13 cellular contexts compared by ENCODE assay signal in genomic region chrX:153909024-153909979, GRCh38. TPM values are rescaled to one million over a fixed set of nuclear protein-coding genes. Genes with fewer than 3 reads are reported as not detected.
DNase-seq lines count a peak whose midpoint lies in the region; ATAC-seq and TF ChIP-seq lines count a peak whose summit lies in the region.
"Had no signal": no experiment of that assay in that cellular context is flagged by ENCODE, and none has a peak within 500 bp of the region (broad histone marks: within the 10 kb centered on the region; RNA-seq: fewer than 3 reads in every experiment).

No MANE protein-coding gene starts in this region.

- in situ Hi-C loops in Caki2 (cut with HindIII; ENCODE audit: low pct_unique_long_range_greater_than_20kb, low sequenced_read_pairs): no loop called here

- no peak overlapping the region for H3K4me3 ChIP-seq in esophagus squamous epithelium

- intact Hi-C loops in activated B cell treated with CpG ODN at 0.5 μM for 24 hours (cut with micrococcal nuclease) (no loop called here), esophagus squamous epithelium (cut with DNase I) (no loop called here)

- H3K9me3 ChIP-seq in esophagus squamous epithelium: no peaks in the 10 kb centered on the region

- H3K4me3 Mint-ChIP-seq in activated B cell treated with CpG ODN at 0.5 μM for 24 hours: no peak overlapping the region
- H3K4me3 Mint-ChIP-seq: CD8-positive, alpha-beta T cell had no signal

- POLR2A ChIA-PET in activated B cell treated with CpG ODN at 0.5 μM for 24 hours (lab: Charles Lee): interaction anchor here (1.0 to 1.2 kb wide), 2 partner anchors 14 to 16 kb away, joined by 3 read pairs; no protein-coding TSS in a partner anchor

- CTCF ChIA-PET in activated B cell treated with CpG ODN at 0.5 μM for 24 hours (lab: Charles Lee): no interaction called here

- peaks cover 5% of the 10 kb centered on the region for H3K4me1 Mint-ChIP-seq in activated B cell treated with CpG ODN at 0.5 μM for 24 hours

- no peak overlapping the region for H3K27ac Mint-ChIP-seq in activated B cell treated with CpG ODN at 0.5 μM for 24 hours

- no peak for TF ChIP-seq POLR2A in esophagus squamous epithelium (IDR thresholded peaks at IDR 0.05)

- peak; percentile 63 for DNase-seq in Caki2 (ENCODE audit: low read depth)
- DNase-seq in activated B cell treated with CpG ODN at 0.5 μM for 24 hours: no peak
- no peak for DNase-seq in esophagus squamous epithelium (lab: John Stamatoyannopoulos, UW)
- no peak for DNase-seq in SIG-M5 treated with dmso at 0.1 percent for 504 hours (lab: John Stamatoyannopoulos, UW; ENCODE audit: unreplicated experiment)
- no peak for DNase-seq in RPMI8226
- DNase-seq: activated CD4-positive, alpha-beta T cell treated with anti-CD3 and anti-CD28 coated beads, Interleukin-2, amount 50 U/mL, for 1 hour; CD8-positive, alpha-beta T cell; HCEC 1CT; naive thymus-derived CD8-positive, alpha-beta T cell; NCI-H146 had no signal

- no peaks in the 10 kb centered on the region for H3K9me3 Mint-ChIP-seq in activated B cell treated with CpG ODN at 0.5 μM for 24 hours
- H3K9me3 Mint-ChIP-seq: CD8-positive, alpha-beta T cell had no signal

- no peaks in the 10 kb centered on the region for H3K36me3 ChIP-seq in esophagus squamous epithelium

- ATAC-seq in GM21529 (IDR thresholded peaks at IDR 0.05; ENCODE audit: unreplicated experiment) (peak; percentile 42), activated B cell treated with CpG ODN at 0.5 μM for 24 hours (ENCODE audit: low read depth) (peak; percentile 56)
- ATAC-seq: CD8-positive, alpha-beta T cell; naive thymus-derived CD8-positive, alpha-beta T cell had no signal

- H3K27me3 ChIP-seq in esophagus squamous epithelium: no peaks in the 10 kb centered on the region

- TF ChIP-seq CTCF in activated B cell treated with CpG ODN at 0.5 μM for 24 hours (IDR thresholded peaks at IDR 0.05) (no peak), esophagus squamous epithelium (IDR thresholded peaks at IDR 0.05) (no peak)

- peaks cover 0 to 7% (median 0%) of the 10 kb centered on the region in 3 donors for H3K4me1 ChIP-seq in esophagus squamous epithelium

- H3K27me3 Mint-ChIP-seq in activated B cell treated with CpG ODN at 0.5 μM for 24 hours: no peaks in the 10 kb centered on the region
- H3K27me3 Mint-ChIP-seq: naive thymus-derived CD8-positive, alpha-beta T cell had no signal

- no peak overlapping the region for H3K27ac ChIP-seq in esophagus squamous epithelium
- H3K27ac ChIP-seq: HL-60, RWPE1 had no signal

- peaks cover 22% of the 10 kb centered on the region for H3K36me3 Mint-ChIP-seq in activated B cell treated with CpG ODN at 0.5 μM for 24 hours (ENCODE audit: low read depth)

- WGBS in esophagus squamous epithelium, 2 donors: no CpG with 5 or more reads among the region's 37 CpGs

RNA-seq across cellular contexts. Expression of gene AVPR2, which starts 4.8 kb away (rescaled TPM):
- total RNA-seq in Caki2 (2014; rRNA removed; shearing (Covaris generic); ENCODE audit: low replicate concordance): 0.09 TPM in 1 of 2 replicates, not detected in the other
- total RNA-seq in activated B cell treated with CpG ODN at 0.5 μM for 24 hours: not detected in 2 replicates
- total RNA-seq in esophagus squamous epithelium: 1 to 10 TPM in 1 of 4 donors, under 1 TPM in 3; 0.19 to 1.3 (median 0.29) TPM
- total RNA-seq: CD8-positive, alpha-beta T cell; naive thymus-derived CD8-positive, alpha-beta T cell had no signal

RNA-seq across cellular contexts. Expression of gene ARHGAP4, which starts 16.8 kb away (rescaled TPM):
- 8.1 and 15.3 TPM in 2 replicates for total RNA-seq in Caki2 (2014; rRNA removed; shearing (Covaris generic); ENCODE audit: low replicate concordance)
- 151 and 158 TPM in 2 replicates for total RNA-seq in activated B cell treated with CpG ODN at 0.5 μM for 24 hours
- 10 to 100 TPM in 1 of 4 donors, 1 to 10 TPM in 3; 3.9 to 18.3 (median 7.6) TPM for total RNA-seq in esophagus squamous epithelium

RNA-seq across cellular contexts. Expression of gene L1CAM, which starts 23.3 kb away (rescaled TPM):
- 37.1 and 49.7 TPM in 2 replicates for total RNA-seq in Caki2 (2014; rRNA removed; shearing (Covaris generic); ENCODE audit: low replicate concordance)
- total RNA-seq in activated B cell treated with CpG ODN at 0.5 μM for 24 hours: 7.3 and 11.0 TPM in 2 replicates
- 1 to 10 TPM in 2 of 4 donors, under 1 TPM in 2; 0.35 to 3.2 (median 1.3) TPM for total RNA-seq in esophagus squamous epithelium

RNA-seq across cellular contexts. Expression of gene NAA10, which starts 25.5 kb away (rescaled TPM):
- 119 and 121 TPM in 2 replicates for total RNA-seq in Caki2 (2014; rRNA removed; shearing (Covaris generic); ENCODE audit: low replicate concordance)
- total RNA-seq in activated B cell treated with CpG ODN at 0.5 μM for 24 hours (94.8 and 109 TPM in 2 replicates), esophagus squamous epithelium (10 to 100 TPM; 42.5 to 92.5 (median 87.6) TPM)

RNA-seq across cellular contexts. Expression of gene RENBP, which starts 35.1 kb away (rescaled TPM):
- total RNA-seq in Caki2 (2014; rRNA removed; shearing (Covaris generic); ENCODE audit: low replicate concordance): 13.5 and 15.5 TPM in 2 replicates
- 14.5 and 20.2 TPM in 2 replicates for total RNA-seq in activated B cell treated with CpG ODN at 0.5 μM for 24 hours
- total RNA-seq in esophagus squamous epithelium: 1 to 10 TPM in 2 of 4 donors, under 1 TPM in 1, not detected in 1; 0.45 to 7.6 (median 3.1) TPM
